In genomic region chr5:76674330-76675066, GRCh38 we compare ENCODE assay signal across 1 cellular context.
TF ChIP-seq lines count a peak whose summit lies in the region.

No MANE protein-coding gene starts in this region.

TF ChIP-seq in IMR-90, 13 proteins besides CTCF, POLR2A, EP300 and RAD21 (continued from another document):
- TF ChIP-seq ELK1 (IDR thresholded peaks at IDR 0.05; ENCODE audit: borderline replicate concordance, low read depth, low read length) (no peak), MAZ (IDR thresholded peaks at IDR 0.05; ENCODE audit: borderline replicate concordance, low read depth, low read length) (no peak), BHLHE40 (IDR thresholded peaks at IDR 0.05; ENCODE audit: low read depth, low read length) (no peak), NFE2L2 (IDR thresholded peaks at IDR 0.05; ENCODE audit: low read depth, low read length) (no peak), SMC3 (IDR thresholded peaks at IDR 0.05; ENCODE audit: low read depth, low read length) (no peak), MXI1 (IDR thresholded peaks at IDR 0.05; ENCODE audit: borderline replicate concordance, low read depth, low read length) (no peak), RCOR1 (IDR thresholded peaks at IDR 0.05; ENCODE audit: insufficient replicate concordance, low read length) (no peak), FOS (IDR thresholded peaks at IDR 0.05; ENCODE audit: low read depth, low read length) (no peak)
